In the genomic region with DNA sequence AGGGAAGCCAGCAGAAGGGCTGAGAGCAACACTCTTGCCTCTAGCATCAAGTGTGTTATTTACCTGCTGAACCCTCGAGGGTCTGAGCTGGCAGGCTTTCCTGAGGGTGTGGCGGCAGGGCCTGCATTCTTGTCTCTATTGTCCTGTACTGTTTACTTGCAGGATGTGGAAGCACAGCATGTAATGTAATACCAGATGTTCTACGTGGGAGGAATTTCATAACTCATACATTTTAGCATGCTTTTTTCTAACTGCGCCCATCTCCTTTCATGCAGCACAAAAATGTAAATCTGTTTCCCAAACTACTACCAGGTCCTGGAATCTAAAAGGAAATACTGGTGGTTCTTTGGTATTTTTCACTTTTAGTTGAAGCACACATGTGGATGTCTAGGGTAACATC, we compare ENCODE assay signal across 9 cellular contexts.
DNase-seq lines count a peak whose midpoint lies in the region; ATAC-seq and TF ChIP-seq lines count a peak whose summit lies in the region.
"Had no signal": no experiment of that assay in that cellular context is flagged by ENCODE, and none has a peak within 500 bp of the region (broad histone marks: within the 10 kb centered on the region; RNA-seq: fewer than 3 reads in every experiment).

No MANE protein-coding gene starts in this region.

- H3K27ac ChIP-seq in RWPE2 (ENCODE audit: poor library complexity, severe bottlenecking): peak overlapping the region; percentile 95
- peak overlapping the region; percentile 54 to 87 (median 67) for H3K27ac ChIP-seq in heart right ventricle
- H3K27ac ChIP-seq in suprapubic skin: peak overlapping the region; percentile 46
- H3K27ac ChIP-seq: ovary had no signal

- peaks cover 17% of the 10 kb centered on the region for H3K36me3 Mint-ChIP-seq in HFFc6 (ENCODE audit: low read depth)
- H3K36me3 Mint-ChIP-seq in activated naive CD4-positive, alpha-beta T cell treated with anti-CD3 and anti-CD28 coated beads, Interleukin-2, amount 10 ng/mL, durations not matched to agents 7 days and 5 days: peaks cover 22% of the 10 kb centered on the region

- H3K27me3 ChIP-seq in RWPE2 (ENCODE audit: insufficient read depth, poor library complexity, severe bottlenecking) (no peaks in the 10 kb centered on the region), heart right ventricle (no peaks in the 10 kb centered on the region), suprapubic skin (no peaks in the 10 kb centered on the region)
- H3K27me3 ChIP-seq: ovary had no signal

- TF ChIP-seq POLR2A in suprapubic skin (IDR thresholded peaks at IDR 0.05): no peak

- CTCF ChIA-PET in activated naive CD4-positive, alpha-beta T cell treated with anti-CD3 and anti-CD28 coated beads, Interleukin-2, amount 10 ng/mL, durations not matched to agents 7 days and 5 days (lab: Charles Lee): no interaction called here

- 55 to 71% methylated on average over 4 of the region's 4 CpGs for WGBS in heart right ventricle, 2 donors
- WGBS in suprapubic skin: 53% methylated on average over 4 of the region's 4 CpGs

- no peak for TF ChIP-seq EP300 in suprapubic skin (IDR thresholded peaks at IDR 0.05)

- peaks cover 30% of the 10 kb centered on the region; the same call in 1 of the 2 replicates for H3K36me3 ChIP-seq in RWPE2 (ENCODE audit: low read depth)
- peaks cover 0 to 66% (median 3%) of the 10 kb centered on the region in 9 donors for H3K36me3 ChIP-seq in heart right ventricle
- H3K36me3 ChIP-seq in suprapubic skin: peaks cover 26% of the 10 kb centered on the region
- H3K36me3 ChIP-seq: ovary had no signal

- H3K27ac Mint-ChIP-seq in HFFc6: peak overlapping the region; percentile 82
- H3K27ac Mint-ChIP-seq in activated naive CD4-positive, alpha-beta T cell treated with anti-CD3 and anti-CD28 coated beads, Interleukin-2, amount 10 ng/mL, durations not matched to agents 7 days and 5 days: no peak overlapping the region

- no peaks in the 10 kb centered on the region for H3K9me3 ChIP-seq in RWPE2 (ENCODE audit: severe bottlenecking)
- H3K9me3 ChIP-seq in heart right ventricle: no peaks in the 10 kb centered on the region
- H3K9me3 ChIP-seq in suprapubic skin: no peaks in the 10 kb centered on the region
- H3K9me3 ChIP-seq: ovary had no signal

- peak; percentile 99 for ATAC-seq in RWPE2 (ENCODE audit: low read depth)
- peak; percentile 27 to 77 (median 60) for ATAC-seq in heart right ventricle

- peak overlapping the region; percentile 55; the same call in 1 of the 2 replicates for H3K4me3 Mint-ChIP-seq in HFFc6
- no peak overlapping the region for H3K4me3 Mint-ChIP-seq in activated naive CD4-positive, alpha-beta T cell treated with anti-CD3 and anti-CD28 coated beads, Interleukin-2, amount 10 ng/mL, durations not matched to agents 7 days and 5 days

- H3K4me3 ChIP-seq in RWPE2 (ENCODE audit: severe bottlenecking) (no peak overlapping the region), heart right ventricle (no peak overlapping the region), suprapubic skin (no peak overlapping the region)
- H3K4me3 ChIP-seq: ovary had no signal

- TF ChIP-seq CTCF in HFFc6 (IDR thresholded peaks at IDR 0.05) (no peak), RWPE2 (IDR thresholded peaks at IDR 0.05; ENCODE audit: poor library complexity, severe bottlenecking) (no peak), heart right ventricle (IDR thresholded peaks at IDR 0.05) (no peak), suprapubic skin (IDR thresholded peaks at IDR 0.05) (no peak)

- peaks cover 54% of the 10 kb centered on the region for H3K4me1 Mint-ChIP-seq in HFFc6 (ENCODE audit: low read depth)
- no peaks in the 10 kb centered on the region for H3K4me1 Mint-ChIP-seq in activated naive CD4-positive, alpha-beta T cell treated with anti-CD3 and anti-CD28 coated beads, Interleukin-2, amount 10 ng/mL, durations not matched to agents 7 days and 5 days

- peak; percentile 69 for DNase-seq in HFFc6
- DNase-seq in RWPE2 (ENCODE audit: low spot score): peak; percentile 86
- peak; percentile 44 to 45 for DNase-seq in heart right ventricle
- no peak for DNase-seq in suprapubic skin (ENCODE audit: low spot score in 2 of 2)
- no peak for DNase-seq in stimulated activated CD4-positive, alpha-beta T cell treated with anti-CD3 and anti-CD28 coated beads, Interleukin-12 subunit alpha, Interleukin-12 subunit beta, amount 100 ng/mL, for 4 hours
- no peak for DNase-seq in SIG-M5 (lab: John Stamatoyannopoulos, UW)
- no peak for DNase-seq in activated naive CD4-positive, alpha-beta T cell treated with anti-CD3 and anti-CD28 coated beads, Interleukin-2, amount 10 ng/mL, durations not matched to agents 7 days and 5 days
- DNase-seq: ovary, T-helper 9 cell had no signal

- H3K9me3 Mint-ChIP-seq in HFFc6: no peaks in the 10 kb centered on the region
- H3K9me3 Mint-ChIP-seq in activated naive CD4-positive, alpha-beta T cell treated with anti-CD3 and anti-CD28 coated beads, Interleukin-2, amount 10 ng/mL, durations not matched to agents 7 days and 5 days: no peaks in the 10 kb centered on the region

- H3K27me3 Mint-ChIP-seq in HFFc6 (ENCODE audit: insufficient read depth): peaks cover 4% of the 10 kb centered on the region
- H3K27me3 Mint-ChIP-seq in activated naive CD4-positive, alpha-beta T cell treated with anti-CD3 and anti-CD28 coated beads, Interleukin-2, amount 10 ng/mL, durations not matched to agents 7 days and 5 days: no peaks in the 10 kb centered on the region

- H3K4me1 ChIP-seq in RWPE2 (ENCODE audit: insufficient read depth, poor library complexity, severe bottlenecking) (peaks cover 34% of the 10 kb centered on the region), heart right ventricle (peaks cover 13 to 52% (median 35%) of the 10 kb centered on the region in 9 donors), suprapubic skin (peaks cover 19% of the 10 kb centered on the region)

- intact Hi-C loops in heart right ventricle (cut with DNase I): loop anchor here in 4 of 10 donors (2.0 to 10.0 kb wide), 8 partner anchors 37 to 153 kb away; a partner anchor contains a TSS

Comparison
In these comparisons a context has a peak if more than half of its experiments do, and no peak if none do; other contexts are left out.
1. DNase-seq: peak in HFFc6 (single experiment), RWPE2 (single experiment) and heart right ventricle (2 of 2); none in suprapubic skin (0 of 2), stimulated activated CD4-positive, alpha-beta T cell treated with anti-CD3 and anti-CD28 coated beads, Interleukin-12 subunit alpha, Interleukin-12 subunit beta, amount 100 ng/mL, for 4 hours (single experiment), SIG-M5 (single experiment) and activated naive CD4-positive, alpha-beta T cell treated with anti-CD3 and anti-CD28 coated beads, Interleukin-2, amount 10 ng/mL, durations not matched to agents 7 days and 5 days (single experiment).
2. Peak in every context shown above with its lines, with median percentiles within 50 percentile points of each other: H3K27ac ChIP-seq.